ENCODE assay signal across 8 cellular contexts in genomic region chr2:196160101-196160500, GRCh38. TPM values are rescaled to one million over a fixed set of nuclear protein-coding genes. Genes with fewer than 3 reads are reported as not detected.
A peak's percentile ranks its signal among the peaks of the same experiment; 100 is the strongest.
DNase-seq lines count a peak whose midpoint lies in the region; ATAC-seq, FAIRE-seq and TF ChIP-seq lines count a peak whose summit lies in the region.

No MANE protein-coding gene starts in this region.

- no peak for TF ChIP-seq CTCF in pancreas (IDR thresholded peaks at IDR 0.05)

- H3K9me3 ChIP-seq in pancreas = no peaks in the 10 kb centered on the region

- no peaks in the 10 kb centered on the region for H3K27me3 ChIP-seq in pancreas

- no peak overlapping the region for H3K4me3 ChIP-seq in pancreas

- no peak overlapping the region for H3K27ac ChIP-seq in pancreas

- intact Hi-C loops in pancreas (cut with DNase I) = no loop called here

- peaks cover 0 to 3% (median 0%) of the 10 kb centered on the region in 3 donors for H3K4me1 ChIP-seq in pancreas

- peak; percentile 90 for FAIRE-seq in pancreas (lab: Jason Lieb, UNC)

- ATAC-seq in GM21447 (IDR thresholded peaks at IDR 0.05; ENCODE audit: unreplicated experiment) = peak; percentile 79
- ATAC-seq in HG03575 (IDR thresholded peaks at IDR 0.05; ENCODE audit: extremely low read depth, insufficient number of reproducible peaks, low FRiP score, unreplicated experiment) = peak; percentile 51
- peak in 3 of 4 donors; percentile 52 to 89 (median 76) for ATAC-seq in pancreas

- no peak for TF ChIP-seq POLR2A in erythroblast (IDR thresholded peaks at IDR 0.05; ENCODE audit: low read length)

- peaks cover 0 to 12% (median 0%) of the 10 kb centered on the region in 3 donors for H3K36me3 ChIP-seq in pancreas

- DNase-seq in GM04504 (ENCODE audit: low read depth) = peak; percentile 50
- DNase-seq in T-helper 1 cell = peak; percentile 30 to 89 (median 61)
- DNase-seq in erythroblast (lab: John Stamatoyannopoulos, UW) = peak; percentile 35 to 52
- peak in 1 of 6 donors; percentile 38 for DNase-seq in pancreas
- no peak for DNase-seq in NCI-H187 (lab: John Stamatoyannopoulos, UW)
- no peak for DNase-seq in NCI-H2029 treated with DMSO at 0.1 percent for 48 hours (lab: John Stamatoyannopoulos, UW)

- WGBS in pancreas, 2 donors = 77 to 80% methylated on average over 3 of the region's 3 CpGs

RNA-seq across cellular contexts. Expression of gene STK17B, which starts 11.3 kb away (rescaled TPM):
- total RNA-seq in pancreas = 10 to 100 TPM in 1 of 6 donors, 1 to 10 TPM in 5; 4.8 to 10.9 (median 7.2) TPM
- 1 to 10 TPM; 1.9 to 2.1 TPM for polyA plus RNA-seq in pancreas

Comparison
In these comparisons a context has a peak if more than half of its experiments do, and no peak if none do; other contexts are left out.
1. DNase-seq: peak in GM04504 (single experiment), T-helper 1 cell (5 of 5) and erythroblast (2 of 2); none in NCI-H187 (0 of 2) and NCI-H2029 treated with DMSO at 0.1 percent for 48 hours (single experiment).
2. Peak in every context shown above with its lines, with median percentiles within 50 percentile points of each other: ATAC-seq.